18 cellular contexts compared by ENCODE assay signal in genomic region chr2:57796527-57796926, GRCh38.
"Had no signal": no experiment of that assay in that cellular context is flagged by ENCODE, and none has a peak within 500 bp of the region (broad histone marks: within the 10 kb centered on the region; RNA-seq: fewer than 3 reads in every experiment).

No MANE protein-coding gene starts in this region.

- H3K9me3 ChIP-seq: lower lobe of right lung, thyroid gland had no signal

- FAIRE-seq: small intestine, urothelium cell line had no signal

- DNase-seq: activated CD4-positive, alpha-beta T cell treated with anti-CD3 and anti-CD28 coated beads for 1 hour; activated CD4-positive, alpha-beta T cell treated with anti-CD3 and anti-CD28 coated beads, Interleukin-2, amount 50 U/mL, for 48 hours; activated CD8-positive, alpha-beta memory T cell treated with anti-CD3 and anti-CD28 coated beads, Interleukin-2, amount 10 ng/mL, durations not matched to agents 7 days and 5 days; activated gamma-delta T cell; activated naive CD8-positive, alpha-beta T cell treated with anti-CD3 and anti-CD28 coated beads for 36 hours; activated T-cell treated with anti-CD3 and anti-CD28 coated beads, Interleukin-2, amount 50 U/mL, for 24 hours; aorta; dermis blood vessel endothelial cell; foreskin keratinocyte; head of caudate nucleus; lower lobe of right lung; naive B cell; small intestine; T-helper 9 cell; thyroid gland had no signal

- H3K36me3 ChIP-seq: breast epithelium, lower lobe of right lung, right atrium auricular region, thyroid gland had no signal

- H3K27me3 ChIP-seq: breast epithelium, right atrium auricular region, thyroid gland had no signal

- H3K27ac ChIP-seq: breast epithelium, foreskin keratinocyte, lower lobe of right lung, right atrium auricular region, thyroid gland had no signal

- H3K4me3 ChIP-seq: breast epithelium, lower lobe of right lung, right atrium auricular region, thyroid gland had no signal

- H3K4me1 ChIP-seq: breast epithelium, foreskin keratinocyte, lower lobe of right lung, right atrium auricular region, thyroid gland had no signal
